Comparison of ENCODE assay signal across 1 cellular context in the genomic region with DNA sequence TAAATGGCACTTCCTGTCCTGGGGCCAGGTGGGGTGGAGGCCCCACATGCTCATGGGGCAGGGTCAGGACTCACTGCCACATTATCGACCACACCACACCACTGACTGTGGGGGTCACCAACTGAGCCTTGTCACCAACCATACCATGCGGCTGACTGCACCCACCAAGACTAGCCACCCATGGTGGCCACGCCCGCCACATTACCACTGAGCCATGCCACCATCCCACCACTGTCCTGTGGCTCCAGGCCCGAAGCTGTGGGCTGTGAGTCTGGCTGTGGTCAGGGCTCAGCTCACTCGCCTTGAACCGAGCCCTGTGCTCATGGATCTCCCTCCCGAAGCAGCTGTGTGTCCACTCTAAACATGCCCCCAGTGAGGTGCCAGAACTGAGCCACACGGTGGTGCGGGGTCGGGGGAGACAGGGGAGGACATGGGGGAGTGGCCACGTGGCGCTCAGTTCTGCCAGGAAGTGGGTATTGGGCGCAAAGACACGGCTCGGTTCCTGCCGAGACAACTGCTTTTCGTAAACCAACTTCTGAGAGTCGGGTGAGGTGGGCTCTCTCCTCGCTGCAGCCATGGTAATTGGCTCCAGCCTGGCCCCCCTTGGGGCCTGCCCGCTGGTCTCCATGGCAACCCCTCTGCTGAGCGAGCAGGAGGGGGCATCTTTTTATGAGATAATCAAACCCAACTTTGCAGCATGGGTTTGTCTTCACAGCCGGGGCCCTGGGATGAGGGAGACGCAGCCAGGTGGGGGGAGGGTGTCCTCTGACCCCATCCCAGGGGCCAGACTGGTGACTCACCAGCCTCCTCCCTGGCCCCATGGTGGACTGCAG.
TF ChIP-seq lines count a peak whose summit lies in the region.

No MANE protein-coding gene starts in this region.

TF ChIP-seq in K562, 482 proteins besides CTCF, POLR2A, EP300 and RAD21 (continued from another document and continues in another):
- TF ChIP-seq REST (CRISPR knock-in tag; IDR thresholded peaks at IDR 0.05; ENCODE audit: low read depth) (peak; percentile 13; the same call in 1 of the 2 replicates), THAP12 (CRISPR knock-in tag; IDR thresholded peaks at IDR 0.05) (0 out of 2 replicates have a peak, but pooled peaks have one; percentile 13), TRIM24 (IDR thresholded peaks at IDR 0.05) (no peak), KDM2B (CRISPR knock-in tag; IDR thresholded peaks at IDR 0.05) (no peak), ZNF311 (CRISPR knock-in tag; IDR thresholded peaks at IDR 0.05) (no peak), JUND (IDR thresholded peaks at IDR 0.05; ENCODE audit: borderline replicate concordance, low read depth, low read length) (0 out of 2 replicates have a peak, but pooled peaks have one; percentile 32), JUND (tag; IDR thresholded peaks at IDR 0.05; ENCODE audit: borderline replicate concordance, low read depth, low read length) (no peak), ZBTB17 (CRISPR knock-in tag; IDR thresholded peaks at IDR 0.05) (peak; percentile 64; the same call in 1 of the 2 replicates), ZBTB7A (IDR thresholded peaks at IDR 0.05; ENCODE audit: borderline replicate concordance, control insufficient read depth, low read depth, low read length) (peak; percentile 60; the same call in 1 of the 2 replicates), E2F6 (IDR thresholded peaks at IDR 0.05; ENCODE audit: borderline replicate concordance in 1 of 2, extremely low read depth in 1 of 2, insufficient read depth in 1 of 2, insufficient read length in 1 of 2, low read depth in 1 of 2, low read length in 1 of 2, poor library complexity in 1 of 2, severe bottlenecking in 1 of 2) (peak in 1 of 2 experiments; percentile 17), PURB (CRISPR knock-in tag; IDR thresholded peaks at IDR 0.05; ENCODE audit: low read depth) (no peak), RREB1 (CRISPR knock-in tag; IDR thresholded peaks at IDR 0.05) (peak; percentile 65; the same call in 1 of the 2 replicates), ZNF23 (CRISPR knock-in tag; IDR thresholded peaks at IDR 0.05) (no peak), ZBTB2 (IDR thresholded peaks at IDR 0.05) (0 out of 2 replicates have a peak, but pooled peaks have one; percentile 32), CHD2 (IDR thresholded peaks at IDR 0.05; ENCODE audit: low read depth, low read length) (no peak), ZNF696 (CRISPR knock-in tag; conservative IDR thresholded peaks at IDR 0.05) (no peak), SPI1 (IDR thresholded peaks at IDR 0.05; ENCODE audit: borderline replicate concordance, low read depth, low read length) (0 out of 2 replicates have a peak, but pooled peaks have one; percentile 20), ZSCAN29 (IDR thresholded peaks at IDR 0.05) (no peak), ZNF121 (CRISPR knock-in tag; conservative IDR thresholded peaks at IDR 0.05) (no peak), MAFK (IDR thresholded peaks at IDR 0.05; ENCODE audit: low read length) (no peak), ZFPM2 (CRISPR knock-in tag; IDR thresholded peaks at IDR 0.05) (peak; percentile 53; the same call in 1 of the 2 replicates), FOXK1 (CRISPR knock-in tag; IDR thresholded peaks at IDR 0.05; ENCODE audit: borderline replicate concordance) (no peak), SMARCA4 (IDR thresholded peaks at IDR 0.05) (no peak)
- TF ChIP-seq, protein P1, sequence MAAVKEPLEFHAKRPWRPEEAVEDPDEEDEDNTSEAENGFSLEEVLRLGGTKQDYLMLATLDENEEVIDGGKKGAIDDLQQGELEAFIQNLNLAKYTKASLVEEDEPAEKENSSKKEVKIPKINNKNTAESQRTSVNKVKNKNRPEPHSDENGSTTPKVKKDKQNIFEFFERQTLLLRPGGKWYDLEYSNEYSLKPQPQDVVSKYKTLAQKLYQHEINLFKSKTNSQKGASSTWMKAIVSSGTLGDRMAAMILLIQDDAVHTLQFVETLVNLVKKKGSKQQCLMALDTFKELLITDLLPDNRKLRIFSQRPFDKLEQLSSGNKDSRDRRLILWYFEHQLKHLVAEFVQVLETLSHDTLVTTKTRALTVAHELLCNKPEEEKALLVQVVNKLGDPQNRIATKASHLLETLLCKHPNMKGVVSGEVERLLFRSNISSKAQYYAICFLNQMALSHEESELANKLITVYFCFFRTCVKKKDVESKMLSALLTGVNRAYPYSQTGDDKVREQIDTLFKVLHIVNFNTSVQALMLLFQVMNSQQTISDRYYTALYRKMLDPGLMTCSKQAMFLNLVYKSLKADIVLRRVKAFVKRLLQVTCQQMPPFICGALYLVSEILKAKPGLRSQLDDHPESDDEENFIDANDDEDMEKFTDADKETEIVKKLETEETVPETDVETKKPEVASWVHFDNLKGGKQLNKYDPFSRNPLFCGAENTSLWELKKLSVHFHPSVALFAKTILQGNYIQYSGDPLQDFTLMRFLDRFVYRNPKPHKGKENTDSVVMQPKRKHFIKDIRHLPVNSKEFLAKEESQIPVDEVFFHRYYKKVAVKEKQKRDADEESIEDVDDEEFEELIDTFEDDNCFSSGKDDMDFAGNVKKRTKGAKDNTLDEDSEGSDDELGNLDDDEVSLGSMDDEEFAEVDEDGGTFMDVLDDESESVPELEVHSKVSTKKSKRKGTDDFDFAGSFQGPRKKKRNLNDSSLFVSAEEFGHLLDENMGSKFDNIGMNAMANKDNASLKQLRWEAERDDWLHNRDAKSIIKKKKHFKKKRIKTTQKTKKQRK (IDR thresholded peaks at IDR 0.05; ENCODE audit: borderline replicate concordance, low read depth, low read length), result no peak
- TF ChIP-seq, protein P2, sequence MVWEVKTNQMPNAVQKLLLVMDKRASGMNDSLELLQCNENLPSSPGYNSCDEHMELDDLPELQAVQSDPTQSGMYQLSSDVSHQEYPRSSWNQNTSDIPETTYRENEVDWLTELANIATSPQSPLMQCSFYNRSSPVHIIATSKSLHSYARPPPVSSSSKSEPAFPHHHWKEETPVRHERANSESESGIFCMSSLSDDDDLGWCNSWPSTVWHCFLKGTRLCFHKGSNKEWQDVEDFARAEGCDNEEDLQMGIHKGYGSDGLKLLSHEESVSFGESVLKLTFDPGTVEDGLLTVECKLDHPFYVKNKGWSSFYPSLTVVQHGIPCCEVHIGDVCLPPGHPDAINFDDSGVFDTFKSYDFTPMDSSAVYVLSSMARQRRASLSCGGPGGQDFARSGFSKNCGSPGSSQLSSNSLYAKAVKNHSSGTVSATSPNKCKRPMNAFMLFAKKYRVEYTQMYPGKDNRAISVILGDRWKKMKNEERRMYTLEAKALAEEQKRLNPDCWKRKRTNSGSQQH (CRISPR knock-in tag; IDR thresholded peaks at IDR 0.05), result no peak
- TF ChIP-seq, protein P3, sequence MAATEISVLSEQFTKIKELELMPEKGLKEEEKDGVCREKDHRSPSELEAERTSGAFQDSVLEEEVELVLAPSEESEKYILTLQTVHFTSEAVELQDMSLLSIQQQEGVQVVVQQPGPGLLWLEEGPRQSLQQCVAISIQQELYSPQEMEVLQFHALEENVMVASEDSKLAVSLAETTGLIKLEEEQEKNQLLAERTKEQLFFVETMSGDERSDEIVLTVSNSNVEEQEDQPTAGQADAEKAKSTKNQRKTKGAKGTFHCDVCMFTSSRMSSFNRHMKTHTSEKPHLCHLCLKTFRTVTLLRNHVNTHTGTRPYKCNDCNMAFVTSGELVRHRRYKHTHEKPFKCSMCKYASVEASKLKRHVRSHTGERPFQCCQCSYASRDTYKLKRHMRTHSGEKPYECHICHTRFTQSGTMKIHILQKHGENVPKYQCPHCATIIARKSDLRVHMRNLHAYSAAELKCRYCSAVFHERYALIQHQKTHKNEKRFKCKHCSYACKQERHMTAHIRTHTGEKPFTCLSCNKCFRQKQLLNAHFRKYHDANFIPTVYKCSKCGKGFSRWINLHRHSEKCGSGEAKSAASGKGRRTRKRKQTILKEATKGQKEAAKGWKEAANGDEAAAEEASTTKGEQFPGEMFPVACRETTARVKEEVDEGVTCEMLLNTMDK (IDR thresholded peaks at IDR 0.05; ENCODE audit: borderline replicate concordance, insufficient read depth, low read depth, low read length, poor library complexity, severe bottlenecking), result no peak
